Comparison of ENCODE assay signal across 9 cellular contexts in the genomic region with DNA sequence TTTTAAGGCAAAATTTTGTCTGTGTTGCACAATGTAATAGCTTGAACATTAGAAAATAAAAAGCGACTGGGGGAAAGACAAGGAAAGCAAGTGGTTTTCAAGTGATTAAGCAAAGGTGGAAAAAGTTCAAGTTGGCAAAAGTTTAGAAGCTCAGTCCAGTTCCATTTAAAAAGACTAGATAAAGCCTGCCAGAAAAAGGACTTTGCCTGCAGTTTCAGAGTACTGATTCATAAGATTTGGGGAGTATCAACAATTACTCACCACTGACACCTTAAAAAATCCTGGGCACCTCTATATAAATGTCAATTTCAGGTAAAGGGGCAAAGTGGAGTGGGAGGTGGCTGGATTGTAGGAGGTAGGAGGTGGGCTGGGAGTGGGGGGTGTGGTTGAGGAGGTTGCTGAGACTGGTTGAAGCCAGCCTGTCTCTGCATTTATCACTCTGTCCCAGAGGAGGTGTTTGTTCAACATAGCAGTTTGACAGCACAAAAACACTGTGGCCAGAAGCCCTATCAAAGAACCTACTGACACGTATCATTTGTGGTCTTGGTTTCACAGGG. TPM values are rescaled to one million over a fixed set of nuclear protein-coding genes. Genes with fewer than 3 reads are reported as not detected.
DNase-seq lines count a peak whose midpoint lies in the region; ATAC-seq and TF ChIP-seq lines count a peak whose summit lies in the region.
"Had no signal": no experiment of that assay in that cellular context is flagged by ENCODE, and none has a peak within 500 bp of the region (broad histone marks: within the 10 kb centered on the region; RNA-seq: fewer than 3 reads in every experiment).

No MANE protein-coding gene starts in this region.

- peak; percentile 75 to 80 for ATAC-seq in natural killer cell treated with Interleukin-12 subunit alpha and Interleukin-12 subunit beta and Interleukin-15 and Interleukin-18, amount 100 ng/mL, for 72 hours
- no peak for ATAC-seq in HG02763 (IDR thresholded peaks at IDR 0.05; ENCODE audit: unreplicated experiment)

- H3K36me3 Mint-ChIP-seq in endodermal cell (ENCODE audit: low read depth) = no peaks in the 10 kb centered on the region
- H3K36me3 Mint-ChIP-seq in natural killer cell treated with Interleukin-12 subunit alpha and Interleukin-12 subunit beta and Interleukin-15 and Interleukin-18, amount 100 ng/mL, for 72 hours = peaks cover 15% of the 10 kb centered on the region

- H3K9me3 Mint-ChIP-seq in endodermal cell = no peaks in the 10 kb centered on the region
- no peaks in the 10 kb centered on the region for H3K9me3 Mint-ChIP-seq in natural killer cell treated with Interleukin-12 subunit alpha and Interleukin-12 subunit beta and Interleukin-15 and Interleukin-18, amount 100 ng/mL, for 72 hours

- peaks cover 51% of the 10 kb centered on the region for H3K4me1 Mint-ChIP-seq in endodermal cell
- peaks cover 80 to 89% of the 10 kb centered on the region in 2 donors for H3K4me1 Mint-ChIP-seq in natural killer cell treated with Interleukin-12 subunit alpha and Interleukin-12 subunit beta and Interleukin-15 and Interleukin-18, amount 100 ng/mL, for 72 hours (ENCODE audit: low read depth in 2 of 2)

- H3K27me3 Mint-ChIP-seq in endodermal cell (ENCODE audit: insufficient read depth) = peaks cover 76% of the 10 kb centered on the region
- H3K27me3 Mint-ChIP-seq in natural killer cell treated with Interleukin-12 subunit alpha and Interleukin-12 subunit beta and Interleukin-15 and Interleukin-18, amount 100 ng/mL, for 72 hours = no peaks in the 10 kb centered on the region

- peak; percentile 47 for DNase-seq in AG20443 (ENCODE audit: low spot score)
- peak; percentile 53 for DNase-seq in NB4 (ENCODE audit: low read depth)
- DNase-seq in endodermal cell = peak; percentile 63
- DNase-seq in natural killer cell treated with Interleukin-12 subunit alpha and Interleukin-12 subunit beta and Interleukin-15 and Interleukin-18, amount 100 ng/mL, for 72 hours (ENCODE audit: low spot score) = peak; percentile 75
- DNase-seq in DMS53 (lab: John Stamatoyannopoulos, UW) = no peak
- no peak for DNase-seq in EL
- no peak for DNase-seq in NCI-H1105 (lab: John Stamatoyannopoulos, UW)
- DNase-seq: NCI-H1092 treated with DMSO at 0.1 percent for 48 hours had no signal

- TF ChIP-seq CTCF in NB4 (IDR thresholded peaks at IDR 0.05; ENCODE audit: low read depth, low read length) (no peak), endodermal cell (conservative IDR thresholded peaks at IDR 0.05) (no peak)

- no peak overlapping the region for H3K27ac Mint-ChIP-seq in endodermal cell
- H3K27ac Mint-ChIP-seq in natural killer cell treated with Interleukin-12 subunit alpha and Interleukin-12 subunit beta and Interleukin-15 and Interleukin-18, amount 100 ng/mL, for 72 hours = peak overlapping the region in 1 of 2 donors; percentile 99

- H3K36me3 ChIP-seq in endodermal cell (ENCODE audit: control insufficient read depth, insufficient read depth, low read length) = no peaks in the 10 kb centered on the region

- no peak for TF ChIP-seq POLR2A in NB4 (IDR thresholded peaks at IDR 0.05; ENCODE audit: extremely low read depth, insufficient read length)

- H3K9me3 ChIP-seq in endodermal cell (ENCODE audit: control insufficient read depth, low read length) = no peaks in the 10 kb centered on the region

- no peak overlapping the region for H3K4me3 Mint-ChIP-seq in endodermal cell
- peak overlapping the region; percentile 83 for H3K4me3 Mint-ChIP-seq in natural killer cell treated with Interleukin-12 subunit alpha and Interleukin-12 subunit beta and Interleukin-15 and Interleukin-18, amount 100 ng/mL, for 72 hours

- H3K27ac ChIP-seq in endodermal cell (ENCODE audit: low read depth, low read length) = peak overlapping the region; percentile 18

- peaks cover 89% of the 10 kb centered on the region for H3K27me3 ChIP-seq in endodermal cell (ENCODE audit: control insufficient read depth, insufficient read depth, low read length, poor library complexity, severe bottlenecking)

- no peak overlapping the region for H3K9ac ChIP-seq in endodermal cell (ENCODE audit: extremely low read depth, low read length, poor library complexity, severe bottlenecking)

- WGBS in endodermal cell (ENCODE audit: insufficient coverage in 1 of 2, insufficient read length in 1 of 2), 2 experiments = 69 to 71% methylated on average over 2 of the region's 2 CpGs

- H3K4me1 ChIP-seq in endodermal cell (ENCODE audit: control insufficient read depth, insufficient read depth, low read length) = peaks cover 10% of the 10 kb centered on the region

- H3K4me3 ChIP-seq in NB4 (ENCODE audit: low read depth, low read length) (no peak overlapping the region), endodermal cell (ENCODE audit: low read length) (no peak overlapping the region)

RNA-seq across cellular contexts. Expression of gene ZEB2, which starts 14.6 kb away (rescaled TPM):
- under 1 TPM; 0.29 to 0.31 TPM for total RNA-seq in endodermal cell
- 68.2 TPM for polyA plus RNA-seq in endodermal cell (2013, experiment 1 of 2)
- polyA plus RNA-seq in endodermal cell (2013, experiment 2 of 2) = 65.4 TPM
- total RNA-seq in natural killer cell treated with Interleukin-12 subunit alpha and Interleukin-12 subunit beta and Interleukin-15 and Interleukin-18, amount 100 ng/mL, for 72 hours = 100 to 1,000 TPM; 181 to 248 TPM

Comparison
In these comparisons a context has a peak if more than half of its experiments do, and no peak if none do; other contexts are left out.
1. DNase-seq: peak in AG20443 (single experiment), NB4 (single experiment), endodermal cell (single experiment) and natural killer cell treated with Interleukin-12 subunit alpha and Interleukin-12 subunit beta and Interleukin-15 and Interleukin-18, amount 100 ng/mL, for 72 hours (single experiment); none in DMS53 (single experiment), EL (single experiment) and NCI-H1105 (single experiment).
2. RNA of gene ZEB2, which starts 14.6 kb away (total RNA-seq): 181 to 248 TPM in natural killer cell treated with Interleukin-12 subunit alpha and Interleukin-12 subunit beta and Interleukin-15 and Interleukin-18, amount 100 ng/mL, for 72 hours; 0.29 to 0.31 TPM in endodermal cell; every median in the first group is over 100 times any median in the second.